10 cellular contexts compared by ENCODE assay signal in the genomic region with DNA sequence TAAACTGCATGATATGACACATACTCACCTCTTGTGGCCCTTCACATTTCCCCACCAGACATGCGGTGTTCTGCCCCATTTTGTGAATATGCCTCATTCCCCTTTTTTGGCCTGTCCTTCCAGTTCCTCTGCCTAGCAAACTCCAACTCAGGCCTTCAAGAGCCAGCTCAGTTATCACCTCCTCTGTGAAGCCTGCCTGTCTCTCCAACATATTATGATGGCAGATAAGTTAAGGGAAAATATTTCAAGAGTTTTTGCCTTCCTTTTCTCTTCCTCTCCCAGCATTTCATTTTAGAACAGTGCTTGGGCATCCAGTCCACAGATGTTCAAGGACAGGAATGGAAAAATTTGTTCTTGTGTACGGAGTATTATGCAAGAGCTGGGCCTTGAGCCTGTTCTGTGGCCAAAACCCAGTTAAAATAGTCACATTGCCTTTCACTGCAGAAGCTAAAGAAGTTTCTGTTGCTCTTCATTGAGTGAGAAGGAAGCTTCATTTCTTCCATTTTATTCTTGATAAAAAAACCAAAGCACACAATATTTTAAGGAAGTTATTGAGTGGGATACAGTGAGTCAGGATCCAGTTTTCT.
DNase-seq lines count a peak whose midpoint lies in the region; ATAC-seq and TF ChIP-seq lines count a peak whose summit lies in the region.
"Had no signal": no experiment of that assay in that cellular context is flagged by ENCODE, and none has a peak within 500 bp of the region (broad histone marks: within the 10 kb centered on the region; RNA-seq: fewer than 3 reads in every experiment).

No MANE protein-coding gene starts in this region.

- DNase-seq in MV-4-11 (lab: John Stamatoyannopoulos, UW), result peak; percentile 72
- DNase-seq in fibroblast of mammary gland (ENCODE audit: low read depth), result peak; percentile 78
- DNase-seq in thyroid gland, result no peak
- DNase-seq in stimulated activated naive CD4-positive, alpha-beta T cell treated with Interleukin-2 at 50 U/mL for 16 hours (lab: John Stamatoyannopoulos, UW), result no peak
- DNase-seq in NCI-H748 treated with DMSO at 0.1 percent for 48 hours (lab: John Stamatoyannopoulos, UW), result no peak
- no peak for DNase-seq in WERI-Rb-1
- DNase-seq: dermis blood vessel endothelial cell; stimulated activated CD4-positive, alpha-beta T cell treated with anti-CD3 and anti-CD28 coated beads, Interleukin-1b, Interleukin-23, amount 100 ng/mL, for 48 hours had no signal

- ATAC-seq in GM19395 (IDR thresholded peaks at IDR 0.05; ENCODE audit: unreplicated experiment), result no peak

- intact Hi-C loops in thyroid gland (cut with DNase I), result no loop called here

- peaks cover 12 to 42% of the 10 kb centered on the region in 2 donors for H3K4me1 ChIP-seq in muscle layer of duodenum (ENCODE audit: control insufficient read depth in 1 of 2, insufficient read depth in 2 of 2, low read length in 2 of 2)
- H3K4me1 ChIP-seq in thyroid gland, result peaks cover 10 to 33% of the 10 kb centered on the region in 2 donors

- no peak overlapping the region for H3K4me3 ChIP-seq in fibroblast of mammary gland (ENCODE audit: control insufficient read depth, low read depth, low read length)
- H3K4me3 ChIP-seq in muscle layer of duodenum (ENCODE audit: low read depth in 1 of 2, low read length in 2 of 2), result no peak overlapping the region
- no peak overlapping the region for H3K4me3 ChIP-seq in thyroid gland (replicated peaks in 1 of 3)
- no peak overlapping the region for H3K4me3 ChIP-seq in WERI-Rb-1 (ENCODE audit: low read depth, low read length)

- H3K27me3 ChIP-seq in muscle layer of duodenum (ENCODE audit: low read depth, low read length), result no peaks in the 10 kb centered on the region
- H3K27me3 ChIP-seq in thyroid gland, result no peaks in the 10 kb centered on the region
- no peaks in the 10 kb centered on the region for H3K27me3 ChIP-seq in WERI-Rb-1 (ENCODE audit: insufficient read depth, low read depth, severe bottlenecking)

- H3K27ac ChIP-seq in muscle layer of duodenum (ENCODE audit: low read length) (peak overlapping the region; percentile 34), thyroid gland (peak overlapping the region in 2 of 3 donors; percentile 45 to 51), WERI-Rb-1 (no peak overlapping the region)

- TF ChIP-seq POLR2A in thyroid gland (IDR thresholded peaks at IDR 0.05), result no peak

- TF ChIP-seq CTCF in fibroblast of mammary gland (conservative IDR thresholded peaks at IDR 0.05; ENCODE audit: control insufficient read depth, insufficient read depth, low read depth, low read length) (no peak), thyroid gland (IDR thresholded peaks at IDR 0.05) (no peak), WERI-Rb-1 (IDR thresholded peaks at IDR 0.05; ENCODE audit: low read depth, low read length) (no peak)

- 82 to 83% methylated on average over 2 of the region's 2 CpGs for whole genome bisulfite sequencing in thyroid gland, 2 donors

- H3K36me3 ChIP-seq in muscle layer of duodenum (ENCODE audit: control insufficient read depth in 1 of 2, insufficient read depth in 2 of 2, low read length in 2 of 2) (peaks cover 3 to 11% of the 10 kb centered on the region in 2 donors), thyroid gland (peaks cover 0 to 5% of the 10 kb centered on the region in 2 donors), WERI-Rb-1 (peaks cover 3% of the 10 kb centered on the region; the same call in 1 of the 2 replicates)

- H3K9me3 ChIP-seq in muscle layer of duodenum (ENCODE audit: control insufficient read depth in 1 of 2, low read length in 2 of 2) (no peaks in the 10 kb centered on the region), thyroid gland (no peaks in the 10 kb centered on the region), WERI-Rb-1 (ENCODE audit: severe bottlenecking) (no peaks in the 10 kb centered on the region)

Comparison
In these comparisons a context has a peak if more than half of its experiments do, and no peak if none do; other contexts are left out.
1. DNase-seq: peak in MV-4-11 (single experiment) and fibroblast of mammary gland (single experiment); none in thyroid gland (0 of 2), stimulated activated naive CD4-positive, alpha-beta T cell treated with Interleukin-2 at 50 U/mL for 16 hours (single experiment), NCI-H748 treated with DMSO at 0.1 percent for 48 hours (single experiment) and WERI-Rb-1 (single experiment).